Comparison of ENCODE assay signal across 7 cellular contexts in genomic region chr17:40303009-40303657, GRCh38. TPM values are rescaled to one million over a fixed set of nuclear protein-coding genes. Genes with fewer than 3 reads are reported as not detected.
DNase-seq lines count a peak whose midpoint lies in the region; ATAC-seq and TF ChIP-seq lines count a peak whose summit lies in the region.

No MANE protein-coding gene starts in this region.

- WGBS in liver = 43% methylated on average over 4 of the region's 4 CpGs
- WGBS in transverse colon (ENCODE audit: low coverage in 1 of 2), 2 donors = 27 to 52% methylated on average over 3 to 4 of the region's 4 CpGs

- H3K9ac ChIP-seq in liver (ENCODE audit: low read depth in 1 of 2, low read length in 2 of 2) = no peak overlapping the region

- ATAC-seq in GM19351 (IDR thresholded peaks at IDR 0.05; ENCODE audit: unreplicated experiment) = no peak

- H3K36me3 ChIP-seq in KOPT-K1 (ENCODE audit: insufficient read depth, low read length) = peaks cover 73% of the 10 kb centered on the region
- no peaks in the 10 kb centered on the region for H3K36me3 ChIP-seq in liver (ENCODE audit: control insufficient read depth in 4 of 4, insufficient read depth in 3 of 4, low read depth in 1 of 4, low read length in 3 of 4)
- H3K36me3 ChIP-seq in transverse colon = no peaks in the 10 kb centered on the region

- peaks cover 0 to 14% (median 12%) of the 10 kb centered on the region in 4 donors for H3K4me1 ChIP-seq in liver (ENCODE audit: control insufficient read depth in 4 of 4, insufficient read depth in 4 of 4, low read length in 3 of 4)
- H3K4me1 ChIP-seq in transverse colon = peaks cover 20 to 44% (median 33%) of the 10 kb centered on the region in 4 donors

- no peak for TF ChIP-seq EP300 in transverse colon (IDR thresholded peaks at IDR 0.05; ENCODE audit: low read depth)

- intact Hi-C loops in transverse colon (cut with DNase I; ENCODE audit: low total_unique reads) = no loop called here

- no peaks in the 10 kb centered on the region for H3K27me3 Mint-ChIP-seq in chondrocyte (ENCODE audit: low read depth)

- in situ Hi-C loops in transverse colon (cut with MboI; ENCODE audit: low pct_ligation_motif_present in 1 of 4, low pct_unique_long_range_greater_than_20kb in 1 of 4, low sequenced_read_pairs in 3 of 4) = loop anchor here (5.0 kb wide), 2 partner anchors 49 to 54 kb away; no protein-coding TSS in a partner anchor

- H3K27me3 ChIP-seq in liver (ENCODE audit: control insufficient read depth in 4 of 4, insufficient read depth in 4 of 4, low read length in 3 of 4) = no peaks in the 10 kb centered on the region
- no peaks in the 10 kb centered on the region for H3K27me3 ChIP-seq in transverse colon

- peak; percentile 97 to 99 for TF ChIP-seq RAD21 in liver (IDR thresholded peaks at IDR 0.05)

- H3K4me1 Mint-ChIP-seq in chondrocyte (ENCODE audit: low read depth) = peaks cover 41% of the 10 kb centered on the region

- no peaks in the 10 kb centered on the region for H3K9me3 ChIP-seq in KOPT-K1 (ENCODE audit: insufficient read depth, low read length, poor library complexity, severe bottlenecking)
- H3K9me3 ChIP-seq in liver (ENCODE audit: control insufficient read depth in 4 of 4, low read length in 3 of 4) = no peaks in the 10 kb centered on the region
- no peaks in the 10 kb centered on the region for H3K9me3 ChIP-seq in transverse colon

- TF ChIP-seq CTCF in chondrocyte (IDR thresholded peaks at IDR 0.05) (peak; percentile 93), liver (IDR thresholded peaks at IDR 0.05; ENCODE audit: low read depth, low read length, missing input control) (peak; percentile 86), transverse colon (IDR thresholded peaks at IDR 0.05) (peak; percentile 69 to 80 (median 74))

- TF ChIP-seq POLR2A in transverse colon (IDR thresholded peaks at IDR 0.05) = no peak

- no peak overlapping the region for H3K4me3 Mint-ChIP-seq in chondrocyte (ENCODE audit: unreplicated experiment)

- peak overlapping the region; percentile 25 for H3K27ac Mint-ChIP-seq in chondrocyte (ENCODE audit: unreplicated experiment)

- H3K9me3 Mint-ChIP-seq in chondrocyte (ENCODE audit: low read depth) = no peaks in the 10 kb centered on the region

- peak; percentile 82 for DNase-seq in EH (ENCODE audit: low read depth)
- peak; percentile 65 for DNase-seq in RPMI7951 (ENCODE audit: low read depth)
- no peak for DNase-seq in chondrocyte (ENCODE audit: low spot score)
- DNase-seq in transverse colon = peak; percentile 62

- H3K27ac ChIP-seq in KOPT-K1 (ENCODE audit: low read depth, low read length, poor library complexity, severe bottlenecking) (peak overlapping the region; percentile 6), liver (ENCODE audit: low read depth in 1 of 2, low read length in 2 of 2) (no peak overlapping the region), transverse colon (peak overlapping the region; percentile 59 to 81 (median 74))

- no peaks in the 10 kb centered on the region for H3K36me3 Mint-ChIP-seq in chondrocyte (ENCODE audit: low read depth)

- H3K4me3 ChIP-seq in liver (ENCODE audit: low read depth in 1 of 3, low read length in 3 of 3) (no peak overlapping the region), transverse colon (no peak overlapping the region)

TF ChIP-seq in liver, 16 proteins besides CTCF, POLR2A, EP300 and RAD21:
- TF ChIP-seq RXRA (IDR thresholded peaks at IDR 0.05) (peak; percentile 12 to 23), MAX (IDR thresholded peaks at IDR 0.05) (no peak)

RNA-seq across cellular contexts. Expression of gene RARA, which starts 5.8 kb away (rescaled TPM):
- 10.2 and 13.3 TPM in 2 replicates for total RNA-seq in RPMI7951 (2014; rRNA removed; shearing (Covaris generic))
- total RNA-seq in chondrocyte (59.2 to 65.7 TPM (median 61.2 TPM) in 3 replicates), liver (10 to 100 TPM in 1 of 2 donors, 1 to 10 TPM in 1; 8.7 to 12.9 TPM), transverse colon (100 to 1,000 TPM in 1 of 4 donors, 10 to 100 TPM in 3; 23.5 to 110 (median 49.1) TPM)
- polyA plus RNA-seq in liver = 10 to 100 TPM in 1 of 2 donors, 1 to 10 TPM in 1; 6.6 to 26.2 TPM

RNA-seq across cellular contexts. Expression of gene CDC6, which starts 15.5 kb away (rescaled TPM):
- 38.9 and 41.2 TPM in 2 replicates for total RNA-seq in RPMI7951 (2014; rRNA removed; shearing (Covaris generic))
- total RNA-seq in chondrocyte = 8.5 to 33.1 TPM (median 9.9 TPM) in 3 replicates
- total RNA-seq in liver = 10 to 100 TPM in 1 of 2 donors, 1 to 10 TPM in 1; 2.3 to 16.5 TPM
- polyA plus RNA-seq in liver = 1 to 10 TPM in 1 of 2 donors, under 1 TPM in 1; 0.54 to 2.6 TPM
- 1 to 10 TPM in 3 of 4 donors, not detected in 1; 1.6 to 3.2 (median 2.4) TPM for total RNA-seq in transverse colon

Comparison
In these comparisons a context has a peak if more than half of its experiments do, and no peak if none do; other contexts are left out.
1. H3K27ac ChIP-seq: peak in KOPT-K1 (single experiment) and transverse colon (4 of 4); none in liver (0 of 2).
2. Peak in every context shown above with its lines, with median percentiles within 50 percentile points of each other: CTCF ChIP-seq.